ENCODE assay signal across 1 cellular context in the genomic region with DNA sequence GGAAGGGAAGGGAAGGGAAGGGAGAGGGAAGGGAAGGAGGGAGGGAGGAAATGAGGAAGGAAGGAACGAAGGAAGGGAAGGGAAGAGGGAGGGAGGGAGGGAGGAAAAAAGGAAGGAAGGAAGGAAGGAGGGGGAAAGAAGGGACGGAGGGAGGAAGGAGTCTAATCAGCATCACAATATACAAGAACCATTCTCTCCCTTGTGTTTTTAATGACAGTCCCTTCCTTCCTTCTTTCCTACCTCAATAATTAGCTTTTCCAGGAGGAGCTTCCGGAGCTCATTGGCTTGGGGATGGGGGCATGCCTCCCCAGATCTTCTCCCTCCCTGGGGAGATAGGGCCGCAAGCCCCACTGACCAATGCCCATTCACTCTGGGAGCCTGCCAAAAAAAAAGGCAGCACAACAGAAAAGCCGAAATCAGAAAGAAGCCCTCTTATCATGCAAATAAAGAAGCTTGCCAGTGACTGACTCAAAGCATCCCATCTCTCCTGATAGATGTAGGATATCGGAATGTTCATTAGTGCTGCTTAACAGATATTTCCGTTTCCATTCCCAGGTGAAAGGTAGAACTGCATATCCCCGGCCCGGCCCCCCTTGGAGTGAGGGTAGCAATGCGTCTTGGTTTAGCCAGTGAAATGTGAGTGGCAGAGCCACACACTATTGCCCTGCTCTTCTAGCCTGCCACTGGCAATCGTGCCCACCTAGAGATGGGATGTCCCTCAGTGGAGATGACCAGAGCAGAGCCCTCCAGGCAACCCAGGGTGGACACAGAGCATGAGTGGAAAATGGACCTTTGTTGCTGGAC.
TF ChIP-seq lines count a peak whose summit lies in the region.

No MANE protein-coding gene starts in this region.

TF ChIP-seq in IMR-90, 13 proteins besides CTCF, POLR2A, EP300 and RAD21:
- TF ChIP-seq MXI1 (IDR thresholded peaks at IDR 0.05; ENCODE audit: borderline replicate concordance, low read depth, low read length) (no peak), NFE2L2 (IDR thresholded peaks at IDR 0.05; ENCODE audit: low read depth, low read length) (no peak), MAFK (IDR thresholded peaks at IDR 0.05; ENCODE audit: low read depth, low read length) (no peak), CHD1 (IDR thresholded peaks at IDR 0.05; ENCODE audit: low read depth, low read length) (no peak), CEBPB (IDR thresholded peaks at IDR 0.05; ENCODE audit: low read depth, low read length) (no peak), SMC3 (IDR thresholded peaks at IDR 0.05; ENCODE audit: low read depth, low read length) (no peak), RCOR1 (IDR thresholded peaks at IDR 0.05; ENCODE audit: insufficient replicate concordance, low read length) (no peak), RFX5 (IDR thresholded peaks at IDR 0.05; ENCODE audit: low read depth, low read length) (no peak), BHLHE40 (IDR thresholded peaks at IDR 0.05; ENCODE audit: low read depth, low read length) (no peak)
- TF ChIP-seq, protein P1, sequence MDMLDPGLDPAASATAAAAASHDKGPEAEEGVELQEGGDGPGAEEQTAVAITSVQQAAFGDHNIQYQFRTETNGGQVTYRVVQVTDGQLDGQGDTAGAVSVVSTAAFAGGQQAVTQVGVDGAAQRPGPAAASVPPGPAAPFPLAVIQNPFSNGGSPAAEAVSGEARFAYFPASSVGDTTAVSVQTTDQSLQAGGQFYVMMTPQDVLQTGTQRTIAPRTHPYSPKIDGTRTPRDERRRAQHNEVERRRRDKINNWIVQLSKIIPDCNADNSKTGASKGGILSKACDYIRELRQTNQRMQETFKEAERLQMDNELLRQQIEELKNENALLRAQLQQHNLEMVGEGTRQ (IDR thresholded peaks at IDR 0.05; ENCODE audit: low read depth, low read length) = no peak
